ENCODE assay signal across 1 cellular context in the genomic region with DNA sequence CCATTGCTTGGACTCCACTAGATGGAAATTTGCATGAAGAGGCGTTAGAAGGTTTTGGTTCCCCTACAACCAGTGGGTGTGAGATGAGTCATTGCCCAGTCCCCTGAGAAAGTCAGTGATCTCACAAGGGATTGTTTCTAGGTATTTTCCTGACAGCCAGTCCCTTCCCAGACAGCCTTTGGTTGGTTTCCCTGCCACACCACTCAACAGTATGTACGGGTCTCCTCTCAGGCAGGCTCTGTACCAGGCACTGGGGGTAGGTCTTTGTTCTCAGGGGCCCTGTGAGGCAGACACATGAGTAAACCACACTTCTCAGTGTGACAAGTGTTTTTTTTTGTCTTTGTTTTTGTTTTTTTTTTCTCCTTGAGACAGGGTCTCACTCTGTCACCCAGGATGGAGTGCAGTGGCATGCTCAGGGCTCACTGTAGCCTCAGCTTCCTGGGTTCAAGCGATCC.
TF ChIP-seq lines count a peak whose summit lies in the region.

No MANE protein-coding gene starts in this region.

TF ChIP-seq in GM23338, 12 proteins besides CTCF, POLR2A, EP300 and RAD21 (continued from another document):
- TF ChIP-seq EZH2phosphoT487 (IDR thresholded peaks at IDR 0.05; ENCODE audit: unreplicated experiment): no peak
- no peak for TF ChIP-seq STAT1 (IDR thresholded peaks at IDR 0.05; ENCODE audit: unreplicated experiment)
